Comparison of ENCODE assay signal across 19 cellular contexts in genomic region chr7:102291916-102292267, GRCh38. TPM values are rescaled to one million over a fixed set of nuclear protein-coding genes. Genes with fewer than 3 reads are reported as not detected.
DNase-seq lines count a peak whose midpoint lies in the region; TF ChIP-seq lines count a peak whose summit lies in the region.
"Had no signal": no experiment of that assay in that cellular context is flagged by ENCODE, and none has a peak within 500 bp of the region (broad histone marks: within the 10 kb centered on the region; RNA-seq: fewer than 3 reads in every experiment).

No MANE protein-coding gene starts in this region.

- no CpG with 5 or more reads among the region's 2 CpGs for WGBS in neuronal stem cell (ENCODE audit: extremely low coverage in 2 of 2, insufficient read length in 2 of 2, insufficient replicate concordance in 1 of 2), 2 donors
- WGBS in mesendoderm (ENCODE audit: extremely low coverage, insufficient coverage, low lambda C conversion rate) = no CpG with 5 or more reads among the region's 2 CpGs

- peaks cover 4% of the 10 kb centered on the region for H3K27me3 Mint-ChIP-seq in IgD-negative memory B cell
- peaks cover 14% of the 10 kb centered on the region for H3K27me3 Mint-ChIP-seq in activated T-helper 1 cell treated with anti-CD3 and anti-CD28 coated beads, Interleukin-12 subunit alpha, Interleukin-12 subunit beta, Interleukin-2, Interleukin-4 antibody, amounts not matched to agents 30 ng/mL and 10 ng/mL and 1 ng/mL, durations not matched to agents 14 hours and 24 hours and 36 hours (ENCODE audit: insufficient read depth)
- H3K27me3 Mint-ChIP-seq: activated naive CD8-positive, alpha-beta T cell treated with anti-CD3 and anti-CD28 coated beads, Interleukin-2, amount 50 U/mL, for 24 hours; T-cell had no signal

- H3K14ac ChIP-seq in neuronal stem cell (ENCODE audit: low read length) = no peak overlapping the region

- H3K4me1 Mint-ChIP-seq in IgD-negative memory B cell = peaks cover 46 to 69% (median 57%) of the 10 kb centered on the region in 3 donors
- peaks cover 15% of the 10 kb centered on the region for H3K4me1 Mint-ChIP-seq in activated T-helper 1 cell treated with anti-CD3 and anti-CD28 coated beads, Interleukin-12 subunit alpha, Interleukin-12 subunit beta, Interleukin-2, Interleukin-4 antibody, amounts not matched to agents 30 ng/mL and 10 ng/mL and 1 ng/mL, durations not matched to agents 14 hours and 24 hours and 36 hours (ENCODE audit: low read depth)

- H2BK120ac ChIP-seq in neuronal stem cell (ENCODE audit: low read depth, low read length) (no peak overlapping the region), mesendoderm (ENCODE audit: low read depth, low read length) (no peak overlapping the region)

- no peak overlapping the region for H4K5ac ChIP-seq in mesendoderm (ENCODE audit: low read length)

- no peak overlapping the region for H2AFZ ChIP-seq in neuronal stem cell (ENCODE audit: low read length)

- no peak overlapping the region for H3K4ac ChIP-seq in neuronal stem cell (ENCODE audit: low read length)
- H3K4ac ChIP-seq in mesendoderm (ENCODE audit: low read depth, low read length) = no peak overlapping the region

- H3K36me3 Mint-ChIP-seq in IgD-negative memory B cell = no peaks in the 10 kb centered on the region
- H3K36me3 Mint-ChIP-seq in activated T-helper 1 cell treated with anti-CD3 and anti-CD28 coated beads, Interleukin-12 subunit alpha, Interleukin-12 subunit beta, Interleukin-2, Interleukin-4 antibody, amounts not matched to agents 30 ng/mL and 10 ng/mL and 1 ng/mL, durations not matched to agents 14 hours and 24 hours and 36 hours (ENCODE audit: low read depth) = no peaks in the 10 kb centered on the region
- H3K36me3 Mint-ChIP-seq: T-cell had no signal

- peak overlapping the region; percentile 40 for H3K4me3 ChIP-seq in GM12864 (ENCODE audit: low read depth, low read length)
- no peak overlapping the region for H3K4me3 ChIP-seq in neuronal stem cell (ENCODE audit: low read length in 2 of 2)
- H3K4me3 ChIP-seq in mesendoderm (ENCODE audit: low read length) = no peak overlapping the region
- H3K4me3 ChIP-seq: BLaER1, esophagus squamous epithelium, lung, SJSA1 had no signal

- H3K79me1 ChIP-seq in neuronal stem cell (ENCODE audit: low read depth, low read length) = peaks cover 9% of the 10 kb centered on the region
- no peaks in the 10 kb centered on the region for H3K79me1 ChIP-seq in mesendoderm (ENCODE audit: low read length)

- peak overlapping the region in 2 of 3 donors; percentile 89 to 93 for H3K27ac Mint-ChIP-seq in IgD-negative memory B cell
- H3K27ac Mint-ChIP-seq in activated T-helper 1 cell treated with anti-CD3 and anti-CD28 coated beads, Interleukin-12 subunit alpha, Interleukin-12 subunit beta, Interleukin-2, Interleukin-4 antibody, amounts not matched to agents 30 ng/mL and 10 ng/mL and 1 ng/mL, durations not matched to agents 14 hours and 24 hours and 36 hours = peak overlapping the region; percentile 0
- H3K27ac Mint-ChIP-seq: activated naive CD8-positive, alpha-beta T cell treated with anti-CD3 and anti-CD28 coated beads, Interleukin-2, amount 50 U/mL, for 24 hours; T-cell had no signal

- DNase-seq in GM12864 (ENCODE audit: low read depth) = no peak
- no peak for DNase-seq in activated T-helper 1 cell treated with anti-CD3 and anti-CD28 coated beads, Interleukin-12 subunit alpha, Interleukin-12 subunit beta, Interleukin-2, Interleukin-4 antibody, amounts not matched to agents 30 ng/mL and 10 ng/mL and 1 ng/mL, durations not matched to agents 14 hours and 24 hours and 36 hours (ENCODE audit: low spot score)
- no peak for DNase-seq in neuronal stem cell (ENCODE audit: low spot score)
- DNase-seq in NCI-H2171 (lab: John Stamatoyannopoulos, UW) = no peak
- no peak for DNase-seq in mesendoderm
- no peak for DNase-seq in NOMO-1 treated with dmso at 0.1 percent for 144 hours (lab: John Stamatoyannopoulos, UW; ENCODE audit: unreplicated experiment)
- DNase-seq: ACHN, activated gamma-delta T cell, esophagus squamous epithelium, foreskin melanocyte, NCI-H1694, NCI-H510A treated with DMSO at 0.1 percent for 48 hours, occipital lobe had no signal

- H3K23ac ChIP-seq in neuronal stem cell (ENCODE audit: low read depth, low read length, poor library complexity) = no peak overlapping the region
- H3K23ac ChIP-seq in mesendoderm (ENCODE audit: low read length) = no peak overlapping the region

- no peaks in the 10 kb centered on the region for H3K27me3 ChIP-seq in neuronal stem cell (ENCODE audit: control insufficient read depth in 3 of 3, insufficient read depth in 3 of 3, low read depth in 1 of 3, low read length in 3 of 3)
- H3K27me3 ChIP-seq in mesendoderm (ENCODE audit: insufficient read depth, low read length, poor library complexity) = no peaks in the 10 kb centered on the region
- H3K27me3 ChIP-seq: BLaER1, SJSA1 had no signal

- no peaks in the 10 kb centered on the region for H3K9me3 Mint-ChIP-seq in IgD-negative memory B cell
- no peaks in the 10 kb centered on the region for H3K9me3 Mint-ChIP-seq in activated T-helper 1 cell treated with anti-CD3 and anti-CD28 coated beads, Interleukin-12 subunit alpha, Interleukin-12 subunit beta, Interleukin-2, Interleukin-4 antibody, amounts not matched to agents 30 ng/mL and 10 ng/mL and 1 ng/mL, durations not matched to agents 14 hours and 24 hours and 36 hours
- H3K9me3 Mint-ChIP-seq: activated naive CD8-positive, alpha-beta T cell treated with anti-CD3 and anti-CD28 coated beads, Interleukin-2, amount 50 U/mL, for 24 hours; T-cell had no signal

- no peak overlapping the region for H2BK12ac ChIP-seq in neuronal stem cell (ENCODE audit: low read length)

- peaks cover 13 to 22% of the 10 kb centered on the region in 2 donors for H3K4me1 ChIP-seq in neuronal stem cell (ENCODE audit: control insufficient read depth in 2 of 2, insufficient read depth in 1 of 2, low read depth in 1 of 2, low read length in 2 of 2)
- peaks cover 4% of the 10 kb centered on the region for H3K4me1 ChIP-seq in mesendoderm (ENCODE audit: control insufficient read depth, low read depth, low read length)

- H2AK5ac ChIP-seq in neuronal stem cell (ENCODE audit: low read depth, low read length) = no peak overlapping the region
- no peak overlapping the region for H2AK5ac ChIP-seq in mesendoderm (ENCODE audit: low read length)

- H4K8ac ChIP-seq in neuronal stem cell (ENCODE audit: low read depth, low read length) = no peak overlapping the region
- H4K8ac ChIP-seq in mesendoderm (ENCODE audit: low read depth, low read length) = no peak overlapping the region

- H3K79me2 ChIP-seq in mesendoderm (ENCODE audit: control insufficient read depth, insufficient read depth, low read length) = no peaks in the 10 kb centered on the region

- H3K18ac ChIP-seq in neuronal stem cell (ENCODE audit: low read length) = no peak overlapping the region
- H3K18ac ChIP-seq in mesendoderm (ENCODE audit: low read length) = no peak overlapping the region

- peak overlapping the region; percentile 29 for H2BK5ac ChIP-seq in neuronal stem cell (ENCODE audit: low read length)
- no peak overlapping the region for H2BK5ac ChIP-seq in mesendoderm (ENCODE audit: low read length)

- H2BK15ac ChIP-seq in neuronal stem cell (ENCODE audit: low read length) (no peak overlapping the region), mesendoderm (replicated peaks; ENCODE audit: low read depth) (no peak overlapping the region)

- no peak overlapping the region for H4K91ac ChIP-seq in neuronal stem cell (ENCODE audit: low read depth, low read length, poor library complexity)

- intact Hi-C loops in activated T-helper 1 cell treated with anti-CD3 and anti-CD28 coated beads, Interleukin-12 subunit alpha, Interleukin-12 subunit beta, Interleukin-2, Interleukin-4 antibody, amounts not matched to agents 30 ng/mL and 10 ng/mL and 1 ng/mL, durations not matched to agents 14 hours and 24 hours and 36 hours (cut with micrococcal nuclease) = no loop called here

- H3K36me3 ChIP-seq in neuronal stem cell (replicated peaks in 1 of 2; ENCODE audit: control insufficient read depth in 2 of 2, insufficient read depth in 2 of 2, low read length in 2 of 2) (no peaks in the 10 kb centered on the region), mesendoderm (ENCODE audit: control insufficient read depth, insufficient read depth, low read length) (no peaks in the 10 kb centered on the region)
- H3K36me3 ChIP-seq: esophagus squamous epithelium had no signal

- H3K56ac ChIP-seq in mesendoderm (ENCODE audit: low read length) = no peak overlapping the region

- H3K4me2 ChIP-seq in neuronal stem cell (ENCODE audit: insufficient read depth, low read length, poor library complexity, severe bottlenecking) (no peak overlapping the region), mesendoderm (ENCODE audit: low read length) (no peak overlapping the region)

- H3K4me3 Mint-ChIP-seq in IgD-negative memory B cell = peak overlapping the region; percentile 84 to 96 (median 90)
- H3K4me3 Mint-ChIP-seq in activated T-helper 1 cell treated with anti-CD3 and anti-CD28 coated beads, Interleukin-12 subunit alpha, Interleukin-12 subunit beta, Interleukin-2, Interleukin-4 antibody, amounts not matched to agents 30 ng/mL and 10 ng/mL and 1 ng/mL, durations not matched to agents 14 hours and 24 hours and 36 hours = no peak overlapping the region
- H3K4me3 Mint-ChIP-seq: activated naive CD8-positive, alpha-beta T cell treated with anti-CD3 and anti-CD28 coated beads, Interleukin-2, amount 50 U/mL, for 24 hours had no signal

- no peaks in the 10 kb centered on the region for H3K9me3 ChIP-seq in neuronal stem cell (replicated peaks in 1 of 2; ENCODE audit: control insufficient read depth in 2 of 2, insufficient read depth in 1 of 2, low read depth in 1 of 2, low read length in 2 of 2)
- H3K9me3 ChIP-seq: BLaER1, esophagus squamous epithelium, SJSA1 had no signal

- H3K27ac ChIP-seq in neuronal stem cell (replicated peaks; ENCODE audit: low read length) (no peak overlapping the region), mesendoderm (ENCODE audit: low read depth, low read length) (no peak overlapping the region)
- H3K27ac ChIP-seq: BLaER1, esophagus squamous epithelium, SJSA1 had no signal

- TF ChIP-seq CTCF in GM12864 (IDR thresholded peaks at IDR 0.05; ENCODE audit: low read depth, low read length, missing control alignments) = no peak

- H3K9ac ChIP-seq in neuronal stem cell (ENCODE audit: low read depth, low read length, poor library complexity) = no peak overlapping the region
- no peak overlapping the region for H3K9ac ChIP-seq in mesendoderm (ENCODE audit: low read length)
- H3K9ac ChIP-seq: BLaER1 had no signal

RNA-seq across cellular contexts. Expression of gene SH2B2, which starts 5.2 kb away (rescaled TPM):
- polyA plus RNA-seq in IgD-negative memory B cell = 64.5 TPM
- 2.1 and 2.6 TPM in 2 replicates for total RNA-seq in activated T-helper 1 cell treated with anti-CD3 and anti-CD28 coated beads, Interleukin-12 subunit alpha, Interleukin-12 subunit beta, Interleukin-2, Interleukin-4 antibody, amounts not matched to agents 30 ng/mL and 10 ng/mL and 1 ng/mL, durations not matched to agents 14 hours and 24 hours and 36 hours
- polyA plus RNA-seq in neuronal stem cell (2013, experiment 1 of 2) = 9.5 TPM
- 9.6 TPM for polyA plus RNA-seq in neuronal stem cell (2013, experiment 2 of 2)
- polyA plus RNA-seq in mesendoderm (2013, experiment 1 of 2) = 3.1 TPM
- 3.2 TPM for polyA plus RNA-seq in mesendoderm (2013, experiment 2 of 2)
